ENCODE assay signal across 19 cellular contexts in genomic region chr5:17907094-17907493, GRCh38.
A peak's percentile ranks its signal among the peaks of the same experiment; 100 is the strongest.
DNase-seq lines count a peak whose midpoint lies in the region; ATAC-seq and TF ChIP-seq lines count a peak whose summit lies in the region.
"Had no signal": no experiment of that assay in that cellular context is flagged by ENCODE, and none has a peak within 500 bp of the region (broad histone marks: within the 10 kb centered on the region; RNA-seq: fewer than 3 reads in every experiment).

No MANE protein-coding gene starts in this region.

- POLR2A ChIA-PET in activated CD8-positive, alpha-beta T cell treated with anti-CD3 and anti-CD28 coated beads for 36 hours (lab: Charles Lee), result no interaction called here

- no peak overlapping the region for H3K4me3 Mint-ChIP-seq in T-helper 2 cell treated with Interferon-gamma antibody and Interleukin-4, amounts not matched to agents 5 μg/mL and 100 μg/mL, for 36 hours
- no peak overlapping the region for H3K4me3 Mint-ChIP-seq in activated CD8-positive, alpha-beta T cell treated with anti-CD3 and anti-CD28 coated beads for 36 hours
- H3K4me3 Mint-ChIP-seq: activated naive CD4-positive, alpha-beta T cell treated with anti-CD3 and anti-CD28 coated beads, Interleukin-2, amount 50 U/mL, for 24 hours; naive thymus-derived CD4-positive, alpha-beta T cell had no signal

- H3K4me1 Mint-ChIP-seq in T-helper 2 cell treated with Interferon-gamma antibody and Interleukin-4, amounts not matched to agents 5 μg/mL and 100 μg/mL, for 36 hours (ENCODE audit: low read depth), result no peaks in the 10 kb centered on the region
- H3K4me1 Mint-ChIP-seq in activated CD8-positive, alpha-beta T cell treated with anti-CD3 and anti-CD28 coated beads for 36 hours (ENCODE audit: low read depth), result no peaks in the 10 kb centered on the region
- H3K4me1 Mint-ChIP-seq: activated naive CD4-positive, alpha-beta T cell treated with anti-CD3 and anti-CD28 coated beads, Interleukin-2, amount 50 U/mL, for 24 hours; naive thymus-derived CD4-positive, alpha-beta T cell had no signal

- peak; percentile 16 for DNase-seq in brain pericyte (ENCODE audit: low read depth, low spot score)
- no peak for DNase-seq in left ventricle myocardium superior
- no peak for DNase-seq in activated gamma-delta T cell (lab: John Stamatoyannopoulos, UW)
- DNase-seq in T-helper 2 cell treated with Interferon-gamma antibody and Interleukin-4, amounts not matched to agents 5 μg/mL and 100 μg/mL, for 36 hours (ENCODE audit: low spot score), result no peak
- DNase-seq in activated CD8-positive, alpha-beta T cell treated with anti-CD3 and anti-CD28 coated beads for 36 hours, result no peak
- DNase-seq: activated CD4-positive, CD25-positive, alpha-beta regulatory T cell; activated CD8-positive, alpha-beta memory T cell treated with anti-CD3 and anti-CD28 coated beads, Interleukin-2, amount 50 U/mL, for 4 hours; BE2C; DMS79; effector CD8-positive, alpha-beta T cell; Karpas-422; naive thymus-derived CD4-positive, alpha-beta T cell; NCI-H1930; NCI-H510A; testis had no signal

- TF ChIP-seq CTCF in activated CD8-positive, alpha-beta T cell treated with anti-CD3 and anti-CD28 coated beads for 36 hours (IDR thresholded peaks at IDR 0.05), result no peak

- H3K27me3 Mint-ChIP-seq in T-helper 2 cell treated with Interferon-gamma antibody and Interleukin-4, amounts not matched to agents 5 μg/mL and 100 μg/mL, for 36 hours (ENCODE audit: low read depth), result no peaks in the 10 kb centered on the region
- H3K27me3 Mint-ChIP-seq in activated CD8-positive, alpha-beta T cell treated with anti-CD3 and anti-CD28 coated beads for 36 hours, result no peaks in the 10 kb centered on the region
- H3K27me3 Mint-ChIP-seq: activated naive CD4-positive, alpha-beta T cell treated with anti-CD3 and anti-CD28 coated beads, Interleukin-2, amount 50 U/mL, for 24 hours; naive thymus-derived CD4-positive, alpha-beta T cell had no signal

- peaks cover 34% of the 10 kb centered on the region for H3K9me3 Mint-ChIP-seq in T-helper 2 cell treated with Interferon-gamma antibody and Interleukin-4, amounts not matched to agents 5 μg/mL and 100 μg/mL, for 36 hours
- H3K9me3 Mint-ChIP-seq in activated CD8-positive, alpha-beta T cell treated with anti-CD3 and anti-CD28 coated beads for 36 hours, result peaks cover 12% of the 10 kb centered on the region

- intact Hi-C loops in left ventricle myocardium superior (cut with micrococcal nuclease), result no loop called here
- intact Hi-C loops in activated CD8-positive, alpha-beta T cell treated with anti-CD3 and anti-CD28 coated beads for 36 hours (cut with micrococcal nuclease), result no loop called here

- no peak overlapping the region for H3K27ac Mint-ChIP-seq in T-helper 2 cell treated with Interferon-gamma antibody and Interleukin-4, amounts not matched to agents 5 μg/mL and 100 μg/mL, for 36 hours
- H3K27ac Mint-ChIP-seq in activated CD8-positive, alpha-beta T cell treated with anti-CD3 and anti-CD28 coated beads for 36 hours, result no peak overlapping the region
- H3K27ac Mint-ChIP-seq: activated naive CD4-positive, alpha-beta T cell treated with anti-CD3 and anti-CD28 coated beads, Interleukin-2, amount 50 U/mL, for 24 hours; naive thymus-derived CD4-positive, alpha-beta T cell had no signal

- peak; percentile 70 for ATAC-seq in GM18870 (IDR thresholded peaks at IDR 0.05; ENCODE audit: unreplicated experiment)
- ATAC-seq in GM21825 (IDR thresholded peaks at IDR 0.05; ENCODE audit: unreplicated experiment), result peak; percentile 51
- ATAC-seq in HG03280 (IDR thresholded peaks at IDR 0.05; ENCODE audit: unreplicated experiment), result peak; percentile 53
- no peak for ATAC-seq in left ventricle myocardium superior
- ATAC-seq in activated CD8-positive, alpha-beta T cell treated with anti-CD3 and anti-CD28 coated beads for 36 hours, result no peak
- ATAC-seq: naive thymus-derived CD4-positive, alpha-beta T cell had no signal

- CTCF ChIA-PET in activated CD8-positive, alpha-beta T cell treated with anti-CD3 and anti-CD28 coated beads for 36 hours (lab: Charles Lee), result no interaction called here

- no peaks in the 10 kb centered on the region for H3K36me3 Mint-ChIP-seq in T-helper 2 cell treated with Interferon-gamma antibody and Interleukin-4, amounts not matched to agents 5 μg/mL and 100 μg/mL, for 36 hours (ENCODE audit: low read depth)
- H3K36me3 Mint-ChIP-seq in activated CD8-positive, alpha-beta T cell treated with anti-CD3 and anti-CD28 coated beads for 36 hours (ENCODE audit: low read depth), result no peaks in the 10 kb centered on the region
- H3K36me3 Mint-ChIP-seq: activated naive CD4-positive, alpha-beta T cell treated with anti-CD3 and anti-CD28 coated beads, Interleukin-2, amount 50 U/mL, for 24 hours; naive thymus-derived CD4-positive, alpha-beta T cell had no signal

Comparison
In these comparisons a context has a peak if more than half of its experiments do, and no peak if none do; other contexts are left out.
1. ATAC-seq: peak in GM18870 (single experiment), GM21825 (single experiment) and HG03280 (single experiment); none in left ventricle myocardium superior (single experiment) and activated CD8-positive, alpha-beta T cell treated with anti-CD3 and anti-CD28 coated beads for 36 hours (single experiment).